In the genomic region with DNA sequence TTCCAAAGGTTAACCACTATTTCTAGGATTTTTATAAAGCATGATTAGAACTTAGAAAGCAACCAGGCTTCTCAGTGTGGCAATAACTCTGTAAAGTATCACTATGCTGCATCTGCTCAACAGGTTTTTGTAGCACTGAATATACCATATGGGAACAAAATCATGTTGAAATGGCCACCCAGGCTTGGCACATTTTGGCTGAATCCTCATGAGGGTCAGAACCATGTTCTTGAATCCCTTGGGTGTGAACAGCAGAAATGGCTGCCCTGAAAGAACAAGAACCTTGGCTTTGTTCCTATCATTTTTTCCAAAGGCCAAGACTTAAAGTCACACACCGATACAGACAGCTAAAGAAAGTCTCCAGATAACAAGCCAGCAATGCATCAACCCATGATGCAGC, we compare ENCODE assay signal across 14 cellular contexts.
DNase-seq lines count a peak whose midpoint lies in the region; ATAC-seq, FAIRE-seq and TF ChIP-seq lines count a peak whose summit lies in the region.
"Had no signal": no experiment of that assay in that cellular context is flagged by ENCODE, and none has a peak within 500 bp of the region (broad histone marks: within the 10 kb centered on the region; RNA-seq: fewer than 3 reads in every experiment).

No MANE protein-coding gene starts in this region.

- no peaks in the 10 kb centered on the region for H3K79me2 ChIP-seq in K562 (ENCODE audit: control insufficient read depth, insufficient read depth, low read length)

- no peaks in the 10 kb centered on the region for H3K27me3 ChIP-seq in K562 (ENCODE audit: control insufficient read depth in 2 of 2, insufficient read depth in 2 of 2, low read length in 2 of 2)
- H3K27me3 ChIP-seq: BLaER1 treated with 17β-estradiol and CSF1 and Interleukin-3, amounts not matched to agents 10 nM and 100 nM had no signal

- WGBS in K562 (ENCODE audit: insufficient coverage, low coverage, missing lambda C conversion rate), result 0% methylated on average over 1 of the region's 1 CpG

- H3K9me3 ChIP-seq in SK-N-MC (ENCODE audit: low read depth, low read length), result peaks cover 3% of the 10 kb centered on the region; the same call in 1 of the 2 replicates
- no peaks in the 10 kb centered on the region; the same call in 1 of the 2 replicates for H3K9me3 ChIP-seq in K562 (replicated peaks; ENCODE audit: control insufficient read depth, insufficient read depth, low read depth, low read length)
- H3K9me3 ChIP-seq: A549, HAP-1 had no signal

- no TSS peak for BruUV-seq in K562 (replicated peaks; lab: Mats Ljungman, UMichigan)

- TF ChIP-seq RAD21 in K562 (CRISPR knock-in tag; conservative IDR thresholded peaks at IDR 0.05 in 1 of 2, IDR thresholded peaks at IDR 0.05 in 1 of 2), result no peak

- peaks cover 10 to 11% of the 10 kb centered on the region in 2 experiments; a peak in 2 of 5 replicates for H3K4me1 ChIP-seq in K562 (replicated peaks in 1 of 2; ENCODE audit: control insufficient read depth in 2 of 2, insufficient read depth in 2 of 2, low read length in 2 of 2)
- H3K4me1 ChIP-seq: A549; BLaER1 treated with 17β-estradiol and CSF1 and Interleukin-3, amounts not matched to agents 10 nM and 100 nM; HAP-1 had no signal

- DNase-seq in HUDEP-2 (lab: John Stamatoyannopoulos, UW; ENCODE audit: unreplicated experiment in 76 of 76), result peak in 41 of 76 experiments; percentile 9 to 85 (median 49)
- DNase-seq in SK-N-MC (ENCODE audit: low read depth, low spot score), result no peak
- DNase-seq in K562 (ENCODE audit: extremely low read depth in 1 of 4, low spot score in 3 of 4), result peak in 2 of 4 experiments; percentile 20 to 48
- DNase-seq in NCI-H1417 (lab: John Stamatoyannopoulos, UW), result no peak
- no peak for DNase-seq in stimulated activated CD4-positive, alpha-beta T cell treated with anti-CD3 and anti-CD28 coated beads, Interleukin-1b, Interleukin-23, amount 100 ng/mL, for 48 hours
- DNase-seq in stimulated activated naive CD8-positive, alpha-beta T cell treated with anti-CD3 and anti-CD28 coated beads, Interleukin-15, Interleukin-2, amounts not matched to agents 100 U/mL and 50 U/mL, for 24 hours, result no peak
- DNase-seq: Calu3; CD8-positive, alpha-beta T cell; DMS79 treated with DMSO at 0.1 percent for 48 hours; GF-D8; GOT3 had no signal

- in situ Hi-C loops in K562 (cut with MboI), result no loop called here

- no peaks in the 10 kb centered on the region for H4K20me1 ChIP-seq in K562 (replicated peaks; ENCODE audit: control insufficient read depth, insufficient read depth, low read length)
- H4K20me1 ChIP-seq: BLaER1 treated with 17β-estradiol and CSF1 and Interleukin-3, amounts not matched to agents 10 nM and 100 nM had no signal

- CTCF ChIA-PET in K562 (lab: Yijun Ruan, JAX; ENCODE audit: low intra/inter-chr PET ratio), result no interaction called here

- H3K4me3 ChIP-seq in SK-N-MC, result no peak overlapping the region
- no peak overlapping the region for H3K4me3 ChIP-seq in K562
- H3K4me3 ChIP-seq: A549; BLaER1 treated with 17β-estradiol and CSF1 and Interleukin-3, amounts not matched to agents 10 nM and 100 nM; HAP-1 had no signal

- intact Hi-C loops in K562 (cut with micrococcal nuclease), result no loop called here

- peak overlapping the region; percentile 44 for H3K27ac ChIP-seq in SK-N-MC
- H3K27ac ChIP-seq in K562 (ENCODE audit: extremely low read depth, low read depth, low read length), result peak overlapping the region; percentile 58
- H3K27ac ChIP-seq: A549; BLaER1 treated with 17β-estradiol and CSF1 and Interleukin-3, amounts not matched to agents 10 nM and 100 nM had no signal

- FAIRE-seq in K562 (lab: Jason Lieb, UNC), result no peak
- FAIRE-seq: A549 had no signal

- POLR2A ChIA-PET in K562 (lab: Yijun Ruan, JAX), result no interaction called here

- TF ChIP-seq CTCF in K562 (IDR thresholded peaks at IDR 0.05 in 2 of 3, conservative IDR thresholded peaks at IDR 0.05 in 1 of 3; ENCODE audit: insufficient read depth in 2 of 3, low read depth in 1 of 3, low read length in 3 of 3), result no peak

- no peak overlapping the region for H3K9ac ChIP-seq in SK-N-MC (ENCODE audit: insufficient read length)
- H3K9ac ChIP-seq in K562 (ENCODE audit: insufficient read depth in 1 of 2, low read depth in 2 of 2, low read length in 2 of 2), result peak overlapping the region in 1 of 2 experiments; percentile 4; a peak in 1 of 4 replicates
- H3K9ac ChIP-seq: BLaER1 treated with 17β-estradiol and CSF1 and Interleukin-3, amounts not matched to agents 10 nM and 100 nM had no signal

- H3K9me1 ChIP-seq in K562 (ENCODE audit: control insufficient read depth, insufficient read depth, low read length), result no peaks in the 10 kb centered on the region

- ATAC-seq in K562, result peak; percentile 27; the same call in 2 of the 3 replicates
- ATAC-seq in stimulated activated naive CD8-positive, alpha-beta T cell treated with anti-CD3 and anti-CD28 coated beads, Interleukin-15, Interleukin-2, amounts not matched to agents 100 U/mL and 50 U/mL, for 24 hours, result no peak
- ATAC-seq: A549; CD8-positive, alpha-beta T cell had no signal

- H3K4me2 ChIP-seq in K562 (ENCODE audit: insufficient read depth, low read length), result no peak overlapping the region; the same call in 1 of the 2 replicates
- H3K4me2 ChIP-seq: A549; BLaER1 treated with 17β-estradiol and CSF1 and Interleukin-3, amounts not matched to agents 10 nM and 100 nM had no signal

- H2AFZ ChIP-seq in K562 (ENCODE audit: low read depth, low read length), result peak overlapping the region; percentile 74

- TF ChIP-seq POLR2A in K562 (conservative IDR thresholded peaks at IDR 0.05), result no peak

- TF ChIP-seq EP300 in K562 (IDR thresholded peaks at IDR 0.05; ENCODE audit: low read length), result no peak; the same call in 1 of the 2 replicates

- H3K36me3 ChIP-seq in SK-N-MC (ENCODE audit: insufficient read depth, low read length) (no peaks in the 10 kb centered on the region), K562 (ENCODE audit: control insufficient read depth, insufficient read depth, low read length) (no peaks in the 10 kb centered on the region)
- H3K36me3 ChIP-seq: BLaER1 treated with 17β-estradiol and CSF1 and Interleukin-3, amounts not matched to agents 10 nM and 100 nM; HAP-1 had no signal

TF ChIP-seq in K562, 482 proteins besides CTCF, POLR2A, EP300 and RAD21:
- TF ChIP-seq, protein P1, sequence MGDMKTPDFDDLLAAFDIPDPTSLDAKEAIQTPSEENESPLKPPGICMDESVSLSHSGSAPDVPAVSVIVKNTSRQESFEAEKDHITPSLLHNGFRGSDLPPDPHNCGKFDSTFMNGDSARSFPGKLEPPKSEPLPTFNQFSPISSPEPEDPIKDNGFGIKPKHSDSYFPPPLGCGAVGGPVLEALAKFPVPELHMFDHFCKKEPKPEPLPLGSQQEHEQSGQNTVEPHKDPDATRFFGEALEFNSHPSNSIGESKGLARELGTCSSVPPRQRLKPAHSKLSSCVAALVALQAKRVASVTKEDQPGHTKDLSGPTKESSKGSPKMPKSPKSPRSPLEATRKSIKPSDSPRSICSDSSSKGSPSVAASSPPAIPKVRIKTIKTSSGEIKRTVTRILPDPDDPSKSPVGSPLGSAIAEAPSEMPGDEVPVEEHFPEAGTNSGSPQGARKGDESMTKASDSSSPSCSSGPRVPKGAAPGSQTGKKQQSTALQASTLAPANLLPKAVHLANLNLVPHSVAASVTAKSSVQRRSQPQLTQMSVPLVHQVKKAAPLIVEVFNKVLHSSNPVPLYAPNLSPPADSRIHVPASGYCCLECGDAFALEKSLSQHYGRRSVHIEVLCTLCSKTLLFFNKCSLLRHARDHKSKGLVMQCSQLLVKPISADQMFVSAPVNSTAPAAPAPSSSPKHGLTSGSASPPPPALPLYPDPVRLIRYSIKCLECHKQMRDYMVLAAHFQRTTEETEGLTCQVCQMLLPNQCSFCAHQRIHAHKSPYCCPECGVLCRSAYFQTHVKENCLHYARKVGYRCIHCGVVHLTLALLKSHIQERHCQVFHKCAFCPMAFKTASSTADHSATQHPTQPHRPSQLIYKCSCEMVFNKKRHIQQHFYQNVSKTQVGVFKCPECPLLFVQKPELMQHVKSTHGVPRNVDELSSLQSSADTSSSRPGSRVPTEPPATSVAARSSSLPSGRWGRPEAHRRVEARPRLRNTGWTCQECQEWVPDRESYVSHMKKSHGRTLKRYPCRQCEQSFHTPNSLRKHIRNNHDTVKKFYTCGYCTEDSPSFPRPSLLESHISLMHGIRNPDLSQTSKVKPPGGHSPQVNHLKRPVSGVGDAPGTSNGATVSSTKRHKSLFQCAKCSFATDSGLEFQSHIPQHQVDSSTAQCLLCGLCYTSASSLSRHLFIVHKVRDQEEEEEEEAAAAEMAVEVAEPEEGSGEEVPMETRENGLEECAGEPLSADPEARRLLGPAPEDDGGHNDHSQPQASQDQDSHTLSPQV (IDR thresholded peaks at IDR 0.05), result peak; percentile 83
- no peak for TF ChIP-seq JUND (IDR thresholded peaks at IDR 0.05; ENCODE audit: borderline replicate concordance, low read depth, low read length)
- no peak for TF ChIP-seq JUND (tag; IDR thresholded peaks at IDR 0.05; ENCODE audit: borderline replicate concordance, low read depth, low read length)
- no peak for TF ChIP-seq NR4A1 (CRISPR knock-in tag; IDR thresholded peaks at IDR 0.05)
- 0 out of 2 replicates have a peak, but pooled peaks have one; percentile 30 for TF ChIP-seq NR4A1 (tag; IDR thresholded peaks at IDR 0.05)
- 0 out of 2 replicates have a peak, but pooled peaks have one; percentile 19 for TF ChIP-seq SMAD4 (CRISPR knock-in tag; conservative IDR thresholded peaks at IDR 0.05)
- TF ChIP-seq RNF2 (IDR thresholded peaks at IDR 0.05), result no peak
- TF ChIP-seq YY1 (IDR thresholded peaks at IDR 0.05; ENCODE audit: borderline replicate concordance in 1 of 3, control insufficient read depth in 1 of 3, extremely low read depth in 1 of 3, insufficient read depth in 3 of 3, insufficient read length in 1 of 3, insufficient replicate concordance in 2 of 3, low read depth in 1 of 3, low read length in 2 of 3), result peak in 1 of 3 experiments; percentile 26
- 0 out of 2 replicates have a peak, but pooled peaks have one; percentile 4 for TF ChIP-seq NCOR1 (IDR thresholded peaks at IDR 0.05)
- TF ChIP-seq DMBX1 (CRISPR knock-in tag; IDR thresholded peaks at IDR 0.05; ENCODE audit: borderline replicate concordance), result 0 out of 2 replicates have a peak, but pooled peaks have one; percentile 64
- no peak for TF ChIP-seq ZNF232 (CRISPR knock-in tag; IDR thresholded peaks at IDR 0.05)
- peak; percentile 47 for TF ChIP-seq CBFA2T3 (IDR thresholded peaks at IDR 0.05)

Comparison
In these comparisons a context has a peak if more than half of its experiments do, and no peak if none do; other contexts are left out.
1. DNase-seq: peak in HUDEP-2 (41 of 76); none in SK-N-MC (single experiment), NCI-H1417 (0 of 3), stimulated activated CD4-positive, alpha-beta T cell treated with anti-CD3 and anti-CD28 coated beads, Interleukin-1b, Interleukin-23, amount 100 ng/mL, for 48 hours (single experiment) and stimulated activated naive CD8-positive, alpha-beta T cell treated with anti-CD3 and anti-CD28 coated beads, Interleukin-15, Interleukin-2, amounts not matched to agents 100 U/mL and 50 U/mL, for 24 hours (single experiment).